Comparison of ENCODE assay signal across 8 cellular contexts in genomic region chr11:61828629-61829407, GRCh38. TPM values are rescaled to one million over a fixed set of nuclear protein-coding genes. Genes with fewer than 3 reads are reported as not detected.
DNase-seq lines count a peak whose midpoint lies in the region; ATAC-seq and TF ChIP-seq lines count a peak whose summit lies in the region.

No MANE protein-coding gene starts in this region.

- TF ChIP-seq EP300 in gastroesophageal sphincter (IDR thresholded peaks at IDR 0.05): no peak

- peak; percentile 29 for ATAC-seq in GM21423 (IDR thresholded peaks at IDR 0.05; ENCODE audit: unreplicated experiment)
- ATAC-seq in gastroesophageal sphincter: peak; percentile 20

- no peaks in the 10 kb centered on the region for H3K27me3 ChIP-seq in gastroesophageal sphincter
- no peaks in the 10 kb centered on the region for H3K27me3 ChIP-seq in neuron (ENCODE audit: insufficient read depth, low read length)

- H3K36me3 ChIP-seq in gastroesophageal sphincter (no peaks in the 10 kb centered on the region), neuron (ENCODE audit: insufficient read depth, low read length) (peaks cover 28% of the 10 kb centered on the region)

- 0% methylated on average over 5 to 11 of the region's 55 CpGs for WGBS in gastroesophageal sphincter (ENCODE audit: low coverage in 1 of 2), 2 donors

- H3K4me1 ChIP-seq in gastroesophageal sphincter (peaks cover 3 to 68% (median 24%) of the 10 kb centered on the region in 3 donors), neuron (ENCODE audit: insufficient read depth, low read length) (peaks cover 55% of the 10 kb centered on the region)

- H3K4me3 ChIP-seq in gastroesophageal sphincter: peak overlapping the region; percentile 42 to 75
- peak overlapping the region; percentile 100 for H3K4me3 ChIP-seq in neuron (ENCODE audit: low read length)

- TF ChIP-seq CTCF in gastroesophageal sphincter (IDR thresholded peaks at IDR 0.05): peak in 2 of 4 experiments; percentile 39 to 59

- TF ChIP-seq POLR2A in gastroesophageal sphincter (IDR thresholded peaks at IDR 0.05): peak; percentile 10 to 28

- H3K9me3 ChIP-seq in gastroesophageal sphincter: no peaks in the 10 kb centered on the region
- H3K9me3 ChIP-seq in neuron (ENCODE audit: low read length): no peaks in the 10 kb centered on the region

- H2AFZ ChIP-seq in neuron (ENCODE audit: low read depth, low read length): no peak overlapping the region

- peak; percentile 74 for DNase-seq in D341Med (ENCODE audit: low spot score)
- peak; percentile 71 for DNase-seq in NCI-H2171 (lab: John Stamatoyannopoulos, UW)
- DNase-seq in activated naive CD4-positive, alpha-beta T cell treated with Interleukin-2 at 50 U/mL for 16 hours: peak; percentile 28
- no peak for DNase-seq in NCI-H2107 treated with DMSO at 0.1 percent for 48 hours (lab: John Stamatoyannopoulos, UW; ENCODE audit: unreplicated experiment)
- DNase-seq in A172 (ENCODE audit: low spot score): no peak

- H3K27ac ChIP-seq in gastroesophageal sphincter: peak overlapping the region; percentile 79 to 93 (median 84)

RNA-seq across cellular contexts. Expression of gene FADS2, which starts 0.7 kb away (rescaled TPM):
- 10 to 100 TPM; 17.6 to 40.0 (median 33.4) TPM for total RNA-seq in gastroesophageal sphincter
- 151 and 340 TPM in 2 replicates for total RNA-seq in A172 (2014; rRNA removed; shearing (Covaris generic))

RNA-seq across cellular contexts. Expression of gene FADS1, which starts 12.0 kb away (rescaled TPM):
- total RNA-seq in gastroesophageal sphincter: 10 to 100 TPM; 20.8 to 37.4 (median 32.0) TPM
- 55.3 and 84.2 TPM in 2 replicates for total RNA-seq in A172 (2014; rRNA removed; shearing (Covaris generic))

RNA-seq across cellular contexts. Expression of gene FEN1, which starts 36.1 kb away (rescaled TPM):
- 10 to 100 TPM in 1 of 4 donors, 1 to 10 TPM in 3; 7.1 to 14.2 (median 8.1) TPM for total RNA-seq in gastroesophageal sphincter
- total RNA-seq in A172 (2014; rRNA removed; shearing (Covaris generic)): 131 and 139 TPM in 2 replicates

RNA-seq across cellular contexts. Expression of gene TMEM258, which starts 36.4 kb away (rescaled TPM):
- total RNA-seq in gastroesophageal sphincter: 10 to 100 TPM; 31.4 to 36.7 (median 33.3) TPM
- total RNA-seq in A172 (2014; rRNA removed; shearing (Covaris generic)): 78.1 and 115 TPM in 2 replicates

Comparison
In these comparisons a context has a peak if more than half of its experiments do, and no peak if none do; other contexts are left out.
1. DNase-seq: peak in D341Med (single experiment), NCI-H2171 (single experiment) and activated naive CD4-positive, alpha-beta T cell treated with Interleukin-2 at 50 U/mL for 16 hours (single experiment); none in NCI-H2107 treated with DMSO at 0.1 percent for 48 hours (single experiment) and A172 (single experiment).